ENCODE assay signal across 8 cellular contexts in genomic region chr6:26156850-26157149, GRCh38.
DNase-seq lines count a peak whose midpoint lies in the region; ATAC-seq and TF ChIP-seq lines count a peak whose summit lies in the region.

No MANE protein-coding gene starts in this region.

- peak overlapping the region; percentile 98 for H3K9ac ChIP-seq in HCT116 (ENCODE audit: low read length)
- H3K9ac ChIP-seq in rectal smooth muscle tissue (ENCODE audit: low read length) = peak overlapping the region; percentile 94

- RAD21 ChIA-PET in HCT116 (lab: Charles Lee; ENCODE audit: low non-redundant PET in 1 of 2, low total read pairs in 2 of 2, uncharacterized antibody in 2 of 2, unreplicated experiment in 2 of 2) = interaction anchor here (0.6 to 1.8 kb wide), 3 partner anchors 31 to 33 kb away, joined by 3 to 8 read pairs (median 5); a partner anchor contains a TSS

- intact Hi-C loops in HCT116 (cut with micrococcal nuclease) = loop anchor here (1.0 kb wide), 1 partner anchor 32 kb away; a partner anchor contains a TSS

- no peak for TF ChIP-seq RAD21 in HCT116 (IDR thresholded peaks at IDR 0.05; ENCODE audit: low read depth)

- H3K4me2 ChIP-seq in HCT116 (ENCODE audit: low read length) = peak overlapping the region; percentile 91

- no TSS peak for BruUV-seq in HCT116 (replicated peaks; lab: Mats Ljungman, UMichigan)

- no peak for TF ChIP-seq CTCF in HCT116 (IDR thresholded peaks at IDR 0.05 in 2 of 3, conservative IDR thresholded peaks at IDR 0.05 in 1 of 3; ENCODE audit: borderline replicate concordance in 1 of 3, insufficient read depth in 1 of 3, low read depth in 2 of 3, low read length in 2 of 3)
- TF ChIP-seq CTCF in fibroblast of the aortic adventitia (IDR thresholded peaks at IDR 0.05; ENCODE audit: insufficient read depth, low read length) = no peak

- no peak for TF ChIP-seq POLR2A in HCT116 (IDR thresholded peaks at IDR 0.05; ENCODE audit: borderline replicate concordance, extremely low read depth, insufficient read depth, insufficient read length)

- POLR2A ChIA-PET in HCT116 (lab: Charles Lee) = interaction anchor here (1.0 to 8.4 kb wide), 31 partner anchors 10 to 1736 kb away, joined by 3 to 571 read pairs (median 9); partner anchors contain the start of gene HFE

- no peak overlapping the region for H2AFZ ChIP-seq in HCT116 (ENCODE audit: low read depth, low read length, poor library complexity, severe bottlenecking)

- H3K79me2 ChIP-seq in HCT116 (ENCODE audit: insufficient read depth, low read length) = peaks cover 4% of the 10 kb centered on the region; the same call in 1 of the 2 replicates

- no peak; the same call in 1 of the 2 replicates for ATAC-seq in HCT116
- ATAC-seq in HG02678 (IDR thresholded peaks at IDR 0.05; ENCODE audit: unreplicated experiment) = no peak
- ATAC-seq in GM21381 (IDR thresholded peaks at IDR 0.05; ENCODE audit: unreplicated experiment) = no peak

- H3K4me1 ChIP-seq in HCT116 (ENCODE audit: control insufficient read depth in 1 of 2, insufficient read depth in 2 of 2, low read length in 2 of 2) (peaks cover 24 to 74% of the 10 kb centered on the region in 2 experiments), rectal smooth muscle tissue (ENCODE audit: control insufficient read depth, insufficient read depth, low read length) (no peaks in the 10 kb centered on the region)

- DNase-seq in HCT116 (ENCODE audit: low read depth, low spot score) (no peak), T-helper 22 cell (ENCODE audit: low read depth) (peak; percentile 29), fibroblast of the aortic adventitia (ENCODE audit: low read depth) (peak; percentile 51), AG08395 (ENCODE audit: low spot score) (no peak), HK-2 (ENCODE audit: unreplicated experiment) (no peak)

- H3K36me3 ChIP-seq in HCT116 (ENCODE audit: control insufficient read depth in 1 of 2, insufficient read depth in 2 of 2, low read length in 2 of 2) (no peaks in the 10 kb centered on the region), rectal smooth muscle tissue (ENCODE audit: control insufficient read depth, insufficient read depth, low read length) (no peaks in the 10 kb centered on the region)

- H3K9me2 ChIP-seq in HCT116 (ENCODE audit: insufficient read depth) = no peaks in the 10 kb centered on the region

- CTCF ChIA-PET in HCT116 (lab: Charles Lee) = no interaction called here

- H3K27ac ChIP-seq in HCT116 (ENCODE audit: low read depth, low read length) = peak overlapping the region; percentile 88
- peak overlapping the region; percentile 97 for H3K27ac ChIP-seq in rectal smooth muscle tissue (ENCODE audit: low read depth, low read length)

- H3K9me3 ChIP-seq in HCT116 (ENCODE audit: control insufficient read depth in 1 of 2, insufficient read depth in 1 of 2, low read depth in 1 of 2, low read length in 2 of 2) = no peaks in the 10 kb centered on the region

- H4K20me1 ChIP-seq in HCT116 (ENCODE audit: insufficient read depth) = no peaks in the 10 kb centered on the region

- H3K27me3 ChIP-seq in HCT116 (ENCODE audit: insufficient read depth, low read length) (no peaks in the 10 kb centered on the region), rectal smooth muscle tissue (ENCODE audit: control insufficient read depth, insufficient read depth, low read length) (no peaks in the 10 kb centered on the region)

- H3K4me3 ChIP-seq in HCT116 (replicated peaks in 1 of 2; ENCODE audit: low read depth in 1 of 2, low read length in 2 of 2) = peak overlapping the region; percentile 69 to 75
- H3K4me3 ChIP-seq in fibroblast of the aortic adventitia (ENCODE audit: low read depth, low read length) = peak overlapping the region; percentile 81
- H3K4me3 ChIP-seq in rectal smooth muscle tissue (ENCODE audit: low read length) = peak overlapping the region; percentile 88

TF ChIP-seq in HCT116, 20 proteins besides CTCF, POLR2A, EP300 and RAD21:
- TF ChIP-seq POLR2AphosphoS5 (IDR thresholded peaks at IDR 0.05; ENCODE audit: low read depth, low read length) = peak; percentile 98; the same call in 1 of the 2 replicates
- TF ChIP-seq REST (IDR thresholded peaks at IDR 0.05; ENCODE audit: low read depth) = no peak
- peak; percentile 3; the same call in 1 of the 2 replicates for TF ChIP-seq FOSL1 (IDR thresholded peaks at IDR 0.05; ENCODE audit: low read depth)
TF ChIP-seq in HCT116: peak in this region for 2.

Comparison
In these comparisons a context has a peak if more than half of its experiments do, and no peak if none do; other contexts are left out.
1. DNase-seq: peak in T-helper 22 cell (single experiment) and fibroblast of the aortic adventitia (single experiment); none in HCT116 (single experiment), AG08395 (single experiment) and HK-2 (single experiment).
2. Peak in every context shown above with its lines, with median percentiles within 50 percentile points of each other: H3K4me3 ChIP-seq.